9 cellular contexts compared by ENCODE assay signal in genomic region chr14:78902010-78902623, GRCh38.
A peak's percentile ranks its signal among the peaks of the same experiment; 100 is the strongest.
DNase-seq lines count a peak whose midpoint lies in the region; ATAC-seq, FAIRE-seq and TF ChIP-seq lines count a peak whose summit lies in the region.
"Had no signal": no experiment of that assay in that cellular context is flagged by ENCODE, and none has a peak within 500 bp of the region (broad histone marks: within the 10 kb centered on the region; RNA-seq: fewer than 3 reads in every experiment).

No MANE protein-coding gene starts in this region.

- H3K27ac Mint-ChIP-seq in endothelial cell (ENCODE audit: unreplicated experiment): no peak overlapping the region

- no peaks in the 10 kb centered on the region for H3K9me3 Mint-ChIP-seq in endothelial cell (ENCODE audit: unreplicated experiment)

- no peaks in the 10 kb centered on the region for H3K36me3 Mint-ChIP-seq in endothelial cell (ENCODE audit: low read depth, unreplicated experiment)

- 5% methylated on average over 5 of the region's 5 CpGs for WGBS in pancreas, 2 donors

- TF ChIP-seq CTCF in GM12874 (IDR thresholded peaks at IDR 0.05; ENCODE audit: insufficient read depth, low read depth, low read length): peak; percentile 68
- TF ChIP-seq CTCF in endothelial cell (IDR thresholded peaks at IDR 0.05; ENCODE audit: unreplicated experiment): peak; percentile 84
- peak in 2 of 4 donors; percentile 33 to 48 for TF ChIP-seq CTCF in pancreas (IDR thresholded peaks at IDR 0.05)

- H3K27ac ChIP-seq in pancreas: no peak overlapping the region

- ATAC-seq in pancreas (peak in 1 of 4 donors; percentile 63), GM21381 (IDR thresholded peaks at IDR 0.05; ENCODE audit: unreplicated experiment) (no peak), GM18498 (IDR thresholded peaks at IDR 0.05; ENCODE audit: unreplicated experiment) (no peak)

- no peak overlapping the region for H3K4me3 ChIP-seq in pancreas
- H3K4me3 ChIP-seq: lung had no signal

- H3K9me3 ChIP-seq in pancreas: no peaks in the 10 kb centered on the region

- H3K4me3 Mint-ChIP-seq in endothelial cell (ENCODE audit: unreplicated experiment): no peak overlapping the region

- no peaks in the 10 kb centered on the region for H3K36me3 ChIP-seq in pancreas

- peaks cover 13% of the 10 kb centered on the region for H3K4me1 Mint-ChIP-seq in endothelial cell (ENCODE audit: unreplicated experiment)

- no peaks in the 10 kb centered on the region for H3K27me3 ChIP-seq in pancreas

- FAIRE-seq in pancreas (lab: Jason Lieb, UNC): no peak

- DNase-seq in Ammon's horn (ENCODE audit: low spot score) (peak; percentile 80), NCI-H69 (lab: John Stamatoyannopoulos, UW) (peak; percentile 74), endothelial cell (ENCODE audit: low spot score) (peak; percentile 66), pancreas (peak in 5 of 6 donors; percentile 3 to 66 (median 24)), SKM-1 treated with dmso at 0.1 percent for 144 hours (lab: John Stamatoyannopoulos, UW; ENCODE audit: unreplicated experiment) (no peak)

- H3K4me1 ChIP-seq in pancreas: no peaks in the 10 kb centered on the region

- no peaks in the 10 kb centered on the region for H3K27me3 Mint-ChIP-seq in endothelial cell (ENCODE audit: unreplicated experiment)

- intact Hi-C loops in pancreas (cut with DNase I): no loop called here
